Comparison of ENCODE assay signal across 1 cellular context in the genomic region with DNA sequence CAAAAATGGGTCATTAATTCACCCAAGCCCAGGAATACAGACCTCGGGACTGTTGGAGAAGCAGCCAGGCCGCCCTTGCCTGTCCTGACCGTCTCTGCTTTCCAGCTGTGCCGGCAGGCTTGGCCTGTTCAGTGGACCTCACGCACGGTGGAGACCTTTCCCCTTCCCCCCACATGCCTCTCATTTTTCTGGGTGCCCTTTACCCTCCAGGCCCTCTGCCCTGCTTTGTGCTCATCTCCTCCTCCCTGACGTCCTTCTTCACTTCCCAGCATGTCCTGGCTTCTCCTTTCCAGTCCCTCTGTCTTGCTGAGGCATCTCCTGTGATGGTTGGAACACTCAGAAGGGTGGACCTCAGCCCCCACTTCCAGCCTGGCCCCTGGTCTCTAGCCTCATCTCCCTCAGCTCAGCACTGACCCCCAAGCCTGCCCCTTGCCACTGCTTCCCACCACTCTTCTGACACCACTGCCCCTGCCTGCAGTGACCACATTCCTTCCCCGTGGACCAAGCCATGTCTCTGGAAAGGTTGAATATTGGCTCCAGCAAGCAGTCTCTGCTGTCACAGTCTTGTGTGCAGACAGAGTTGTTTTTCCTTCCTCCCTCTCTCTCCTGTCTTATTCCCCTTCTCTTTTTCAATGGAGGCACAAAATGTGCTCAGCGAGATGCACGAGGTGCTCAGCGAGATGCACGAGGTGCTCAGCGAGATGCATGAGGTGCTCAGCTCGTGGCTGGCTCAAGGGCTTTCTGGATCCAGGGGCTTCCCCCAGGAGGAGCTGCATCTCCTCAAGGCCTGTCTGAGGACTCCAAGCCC.
TF ChIP-seq lines count a peak whose summit lies in the region.

No MANE protein-coding gene starts in this region.

TF ChIP-seq in HepG2, 621 proteins besides CTCF, POLR2A, EP300 and RAD21 (continued from another document and continues in another):
- TF ChIP-seq, protein P1, sequence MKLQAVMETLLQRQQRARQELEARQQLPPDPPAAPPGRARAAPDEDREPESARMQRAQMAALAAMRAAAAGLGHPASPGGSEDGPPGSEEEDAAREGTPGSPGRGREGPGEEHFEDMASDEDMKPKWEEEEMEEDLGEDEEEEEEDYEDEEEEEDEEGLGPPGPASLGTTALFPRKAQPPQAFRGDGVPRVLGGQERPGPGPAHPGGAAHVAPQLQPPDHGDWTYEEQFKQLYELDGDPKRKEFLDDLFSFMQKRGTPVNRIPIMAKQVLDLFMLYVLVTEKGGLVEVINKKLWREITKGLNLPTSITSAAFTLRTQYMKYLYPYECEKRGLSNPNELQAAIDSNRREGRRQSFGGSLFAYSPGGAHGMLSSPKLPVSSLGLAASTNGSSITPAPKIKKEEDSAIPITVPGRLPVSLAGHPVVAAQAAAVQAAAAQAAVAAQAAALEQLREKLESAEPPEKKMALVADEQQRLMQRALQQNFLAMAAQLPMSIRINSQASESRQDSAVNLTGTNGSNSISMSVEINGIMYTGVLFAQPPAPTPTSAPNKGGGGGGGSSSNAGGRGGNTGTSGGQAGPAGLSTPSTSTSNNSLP (IDR thresholded peaks at IDR 0.05; ENCODE audit: low read depth, low read length) = no peak
- TF ChIP-seq, protein P2, sequence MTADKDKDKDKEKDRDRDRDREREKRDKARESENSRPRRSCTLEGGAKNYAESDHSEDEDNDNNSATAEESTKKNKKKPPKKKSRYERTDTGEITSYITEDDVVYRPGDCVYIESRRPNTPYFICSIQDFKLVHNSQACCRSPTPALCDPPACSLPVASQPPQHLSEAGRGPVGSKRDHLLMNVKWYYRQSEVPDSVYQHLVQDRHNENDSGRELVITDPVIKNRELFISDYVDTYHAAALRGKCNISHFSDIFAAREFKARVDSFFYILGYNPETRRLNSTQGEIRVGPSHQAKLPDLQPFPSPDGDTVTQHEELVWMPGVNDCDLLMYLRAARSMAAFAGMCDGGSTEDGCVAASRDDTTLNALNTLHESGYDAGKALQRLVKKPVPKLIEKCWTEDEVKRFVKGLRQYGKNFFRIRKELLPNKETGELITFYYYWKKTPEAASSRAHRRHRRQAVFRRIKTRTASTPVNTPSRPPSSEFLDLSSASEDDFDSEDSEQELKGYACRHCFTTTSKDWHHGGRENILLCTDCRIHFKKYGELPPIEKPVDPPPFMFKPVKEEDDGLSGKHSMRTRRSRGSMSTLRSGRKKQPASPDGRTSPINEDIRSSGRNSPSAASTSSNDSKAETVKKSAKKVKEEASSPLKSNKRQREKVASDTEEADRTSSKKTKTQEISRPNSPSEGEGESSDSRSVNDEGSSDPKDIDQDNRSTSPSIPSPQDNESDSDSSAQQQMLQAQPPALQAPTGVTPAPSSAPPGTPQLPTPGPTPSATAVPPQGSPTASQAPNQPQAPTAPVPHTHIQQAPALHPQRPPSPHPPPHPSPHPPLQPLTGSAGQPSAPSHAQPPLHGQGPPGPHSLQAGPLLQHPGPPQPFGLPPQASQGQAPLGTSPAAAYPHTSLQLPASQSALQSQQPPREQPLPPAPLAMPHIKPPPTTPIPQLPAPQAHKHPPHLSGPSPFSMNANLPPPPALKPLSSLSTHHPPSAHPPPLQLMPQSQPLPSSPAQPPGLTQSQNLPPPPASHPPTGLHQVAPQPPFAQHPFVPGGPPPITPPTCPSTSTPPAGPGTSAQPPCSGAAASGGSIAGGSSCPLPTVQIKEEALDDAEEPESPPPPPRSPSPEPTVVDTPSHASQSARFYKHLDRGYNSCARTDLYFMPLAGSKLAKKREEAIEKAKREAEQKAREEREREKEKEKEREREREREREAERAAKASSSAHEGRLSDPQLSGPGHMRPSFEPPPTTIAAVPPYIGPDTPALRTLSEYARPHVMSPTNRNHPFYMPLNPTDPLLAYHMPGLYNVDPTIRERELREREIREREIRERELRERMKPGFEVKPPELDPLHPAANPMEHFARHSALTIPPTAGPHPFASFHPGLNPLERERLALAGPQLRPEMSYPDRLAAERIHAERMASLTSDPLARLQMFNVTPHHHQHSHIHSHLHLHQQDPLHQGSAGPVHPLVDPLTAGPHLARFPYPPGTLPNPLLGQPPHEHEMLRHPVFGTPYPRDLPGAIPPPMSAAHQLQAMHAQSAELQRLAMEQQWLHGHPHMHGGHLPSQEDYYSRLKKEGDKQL (CRISPR knock-in tag; IDR thresholded peaks at IDR 0.05; ENCODE audit: low read depth) = no peak
- TF ChIP-seq SNRNP70 (IDR thresholded peaks at IDR 0.05; ENCODE audit: low read depth, low read length) (no peak), ZBTB7B (CRISPR knock-in tag; IDR thresholded peaks at IDR 0.05) (no peak), ELF4 (CRISPR knock-in tag; IDR thresholded peaks at IDR 0.05; ENCODE audit: borderline replicate concordance) (no peak), ATAD3A (CRISPR knock-in tag; IDR thresholded peaks at IDR 0.05) (no peak), ZFP82 (CRISPR knock-in tag; IDR thresholded peaks at IDR 0.05; ENCODE audit: borderline replicate concordance) (no peak), MED1 (CRISPR knock-in tag; IDR thresholded peaks at IDR 0.05) (peak; percentile 44; the same call in 1 of the 2 replicates), HMG20B (CRISPR knock-in tag; conservative IDR thresholded peaks at IDR 0.05) (no peak), ZNF615 (CRISPR knock-in tag; IDR thresholded peaks at IDR 0.05; ENCODE audit: borderline replicate concordance) (no peak), PCBP1 (IDR thresholded peaks at IDR 0.05; ENCODE audit: borderline replicate concordance, low read depth, low read length) (no peak), LCORL (IDR thresholded peaks at IDR 0.05) (peak; percentile 59; the same call in 1 of the 2 replicates), LCORL (CRISPR knock-in tag; IDR thresholded peaks at IDR 0.05) (peak; percentile 61), FOXC1 (CRISPR knock-in tag; IDR thresholded peaks at IDR 0.05; ENCODE audit: borderline replicate concordance) (no peak), ZNF776 (CRISPR knock-in tag; IDR thresholded peaks at IDR 0.05) (no peak), MTA3 (CRISPR knock-in tag; IDR thresholded peaks at IDR 0.05) (no peak), ZZZ3 (CRISPR knock-in tag; IDR thresholded peaks at IDR 0.05; ENCODE audit: borderline replicate concordance) (no peak), CEBPG (CRISPR knock-in tag; IDR thresholded peaks at IDR 0.05) (no peak), SRSF1 (optimal IDR thresholded peaks at IDR 0.05; ENCODE audit: low read depth, low read length) (no peak), ZNF501 (CRISPR knock-in tag; IDR thresholded peaks at IDR 0.05) (peak; percentile 59; the same call in 1 of the 2 replicates), PITX1 (CRISPR knock-in tag; IDR thresholded peaks at IDR 0.05) (0 out of 2 replicates have a peak, but pooled peaks have one; percentile 14), SRF (IDR thresholded peaks at IDR 0.05; ENCODE audit: low read depth, low read length) (no peak), TCF7 (IDR thresholded peaks at IDR 0.05; ENCODE audit: low read depth) (no peak), GTF3A (CRISPR knock-in tag; conservative IDR thresholded peaks at IDR 0.05) (no peak)
- TF ChIP-seq, protein P3, sequence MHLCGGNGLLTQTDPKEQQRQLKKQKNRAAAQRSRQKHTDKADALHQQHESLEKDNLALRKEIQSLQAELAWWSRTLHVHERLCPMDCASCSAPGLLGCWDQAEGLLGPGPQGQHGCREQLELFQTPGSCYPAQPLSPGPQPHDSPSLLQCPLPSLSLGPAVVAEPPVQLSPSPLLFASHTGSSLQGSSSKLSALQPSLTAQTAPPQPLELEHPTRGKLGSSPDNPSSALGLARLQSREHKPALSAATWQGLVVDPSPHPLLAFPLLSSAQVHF (CRISPR knock-in tag; IDR thresholded peaks at IDR 0.05) = no peak
- TF ChIP-seq, protein P4, sequence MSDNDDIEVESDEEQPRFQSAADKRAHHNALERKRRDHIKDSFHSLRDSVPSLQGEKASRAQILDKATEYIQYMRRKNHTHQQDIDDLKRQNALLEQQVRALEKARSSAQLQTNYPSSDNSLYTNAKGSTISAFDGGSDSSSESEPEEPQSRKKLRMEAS (IDR thresholded peaks at IDR 0.05) = 0 out of 2 replicates have a peak, but pooled peaks have one; percentile 49
- TF ChIP-seq, protein P5, sequence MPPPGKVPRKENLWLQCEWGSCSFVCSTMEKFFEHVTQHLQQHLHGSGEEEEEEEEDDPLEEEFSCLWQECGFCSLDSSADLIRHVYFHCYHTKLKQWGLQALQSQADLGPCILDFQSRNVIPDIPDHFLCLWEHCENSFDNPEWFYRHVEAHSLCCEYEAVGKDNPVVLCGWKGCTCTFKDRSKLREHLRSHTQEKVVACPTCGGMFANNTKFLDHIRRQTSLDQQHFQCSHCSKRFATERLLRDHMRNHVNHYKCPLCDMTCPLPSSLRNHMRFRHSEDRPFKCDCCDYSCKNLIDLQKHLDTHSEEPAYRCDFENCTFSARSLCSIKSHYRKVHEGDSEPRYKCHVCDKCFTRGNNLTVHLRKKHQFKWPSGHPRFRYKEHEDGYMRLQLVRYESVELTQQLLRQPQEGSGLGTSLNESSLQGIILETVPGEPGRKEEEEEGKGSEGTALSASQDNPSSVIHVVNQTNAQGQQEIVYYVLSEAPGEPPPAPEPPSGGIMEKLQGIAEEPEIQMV (CRISPR knock-in tag; IDR thresholded peaks at IDR 0.05; ENCODE audit: low read depth) = no peak
- TF ChIP-seq, protein P6, sequence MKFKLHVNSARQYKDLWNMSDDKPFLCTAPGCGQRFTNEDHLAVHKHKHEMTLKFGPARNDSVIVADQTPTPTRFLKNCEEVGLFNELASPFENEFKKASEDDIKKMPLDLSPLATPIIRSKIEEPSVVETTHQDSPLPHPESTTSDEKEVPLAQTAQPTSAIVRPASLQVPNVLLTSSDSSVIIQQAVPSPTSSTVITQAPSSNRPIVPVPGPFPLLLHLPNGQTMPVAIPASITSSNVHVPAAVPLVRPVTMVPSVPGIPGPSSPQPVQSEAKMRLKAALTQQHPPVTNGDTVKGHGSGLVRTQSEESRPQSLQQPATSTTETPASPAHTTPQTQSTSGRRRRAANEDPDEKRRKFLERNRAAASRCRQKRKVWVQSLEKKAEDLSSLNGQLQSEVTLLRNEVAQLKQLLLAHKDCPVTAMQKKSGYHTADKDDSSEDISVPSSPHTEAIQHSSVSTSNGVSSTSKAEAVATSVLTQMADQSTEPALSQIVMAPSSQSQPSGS (CRISPR knock-in tag; IDR thresholded peaks at IDR 0.05) = no peak
- TF ChIP-seq, protein P7, sequence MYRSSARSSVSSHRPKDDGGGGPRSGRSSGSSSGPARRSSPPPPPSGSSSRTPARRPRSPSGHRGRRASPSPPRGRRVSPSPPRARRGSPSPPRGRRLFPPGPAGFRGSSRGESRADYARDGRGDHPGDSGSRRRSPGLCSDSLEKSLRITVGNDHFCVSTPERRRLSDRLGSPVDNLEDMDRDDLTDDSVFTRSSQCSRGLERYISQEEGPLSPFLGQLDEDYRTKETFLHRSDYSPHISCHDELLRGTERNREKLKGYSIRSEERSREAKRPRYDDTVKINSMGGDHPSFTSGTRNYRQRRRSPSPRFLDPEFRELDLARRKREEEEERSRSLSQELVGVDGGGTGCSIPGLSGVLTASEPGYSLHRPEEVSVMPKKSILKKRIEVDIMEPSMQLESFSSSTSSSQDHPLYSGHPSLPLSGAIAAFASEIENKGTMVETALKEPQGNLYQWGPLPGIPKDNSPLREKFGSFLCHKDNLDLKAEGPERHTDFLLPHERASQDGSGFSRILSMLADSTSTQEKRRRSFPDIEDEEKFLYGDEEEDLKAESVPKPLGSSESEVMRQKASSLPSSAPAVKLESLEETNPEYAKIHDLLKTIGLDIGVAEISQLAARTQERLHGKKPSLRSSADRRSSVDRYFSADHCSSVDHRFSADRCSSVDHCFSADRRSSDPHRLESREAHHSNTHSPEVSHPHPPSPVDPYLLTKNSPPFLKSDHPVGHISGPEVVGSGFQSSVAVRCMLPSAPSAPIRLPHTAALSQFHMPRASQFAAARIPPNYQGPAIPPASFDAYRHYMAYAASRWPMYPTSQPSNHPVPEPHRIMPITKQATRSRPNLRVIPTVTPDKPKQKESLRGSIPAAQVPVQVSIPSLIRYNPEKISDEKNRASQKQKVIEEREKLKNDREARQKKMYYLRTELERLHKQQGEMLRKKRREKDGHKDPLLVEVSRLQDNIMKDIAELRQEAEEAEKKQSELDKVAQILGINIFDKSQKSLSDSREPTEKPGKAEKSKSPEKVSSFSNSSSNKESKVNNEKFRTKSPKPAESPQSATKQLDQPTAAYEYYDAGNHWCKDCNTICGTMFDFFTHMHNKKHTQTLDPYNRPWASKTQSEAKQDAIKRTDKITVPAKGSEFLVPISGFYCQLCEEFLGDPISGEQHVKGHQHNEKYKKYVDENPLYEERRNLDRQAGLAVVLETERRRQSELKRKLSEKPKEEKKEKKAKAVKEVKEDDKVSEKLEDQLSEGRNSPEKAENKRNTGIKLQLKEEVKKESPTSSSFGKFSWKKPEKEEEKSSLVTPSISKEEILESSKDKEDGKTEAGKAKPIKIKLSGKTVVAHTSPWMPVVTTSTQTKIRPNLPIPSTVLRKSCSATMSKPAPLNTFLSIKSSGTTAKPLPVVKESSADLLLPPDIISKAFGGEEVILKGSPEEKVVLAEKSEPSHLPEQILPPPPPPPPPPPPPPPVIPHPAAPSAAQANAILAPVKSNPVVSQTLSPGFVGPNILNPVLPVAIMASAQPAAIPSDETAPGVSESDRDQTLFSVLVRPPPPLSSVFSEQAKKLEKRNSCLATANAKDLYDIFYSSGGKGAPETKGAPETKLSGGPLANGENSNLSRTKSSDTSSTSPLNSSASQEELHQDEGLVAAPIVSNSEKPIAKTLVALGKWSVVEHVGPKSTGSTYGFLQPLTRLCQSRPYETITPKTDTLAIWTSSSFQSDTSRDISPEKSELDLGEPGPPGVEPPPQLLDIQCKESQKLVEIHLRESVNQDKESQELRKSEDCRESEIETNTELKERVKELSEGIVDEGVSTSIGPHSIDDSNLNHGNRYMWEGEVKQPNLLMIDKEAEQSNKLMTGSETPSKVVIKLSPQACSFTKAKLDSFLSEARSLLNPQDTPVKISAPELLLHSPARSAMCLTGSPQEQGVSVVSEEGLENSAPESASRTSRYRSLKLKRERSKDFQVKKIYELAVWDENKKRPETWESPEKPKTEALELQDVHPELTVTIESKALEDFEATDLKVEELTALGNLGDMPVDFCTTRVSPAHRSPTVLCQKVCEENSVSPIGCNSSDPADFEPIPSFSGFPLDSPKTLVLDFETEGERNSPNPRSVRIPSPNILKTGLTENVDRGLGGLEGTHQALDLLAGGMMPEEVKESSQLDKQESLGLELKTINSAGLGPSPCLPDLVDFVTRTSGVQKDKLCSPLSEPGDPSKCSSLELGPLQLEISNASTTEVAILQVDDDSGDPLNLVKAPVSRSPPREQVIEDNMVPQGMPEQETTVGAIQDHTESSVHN (CRISPR knock-in tag; IDR thresholded peaks at IDR 0.05) = no peak
- TF ChIP-seq, protein P8, sequence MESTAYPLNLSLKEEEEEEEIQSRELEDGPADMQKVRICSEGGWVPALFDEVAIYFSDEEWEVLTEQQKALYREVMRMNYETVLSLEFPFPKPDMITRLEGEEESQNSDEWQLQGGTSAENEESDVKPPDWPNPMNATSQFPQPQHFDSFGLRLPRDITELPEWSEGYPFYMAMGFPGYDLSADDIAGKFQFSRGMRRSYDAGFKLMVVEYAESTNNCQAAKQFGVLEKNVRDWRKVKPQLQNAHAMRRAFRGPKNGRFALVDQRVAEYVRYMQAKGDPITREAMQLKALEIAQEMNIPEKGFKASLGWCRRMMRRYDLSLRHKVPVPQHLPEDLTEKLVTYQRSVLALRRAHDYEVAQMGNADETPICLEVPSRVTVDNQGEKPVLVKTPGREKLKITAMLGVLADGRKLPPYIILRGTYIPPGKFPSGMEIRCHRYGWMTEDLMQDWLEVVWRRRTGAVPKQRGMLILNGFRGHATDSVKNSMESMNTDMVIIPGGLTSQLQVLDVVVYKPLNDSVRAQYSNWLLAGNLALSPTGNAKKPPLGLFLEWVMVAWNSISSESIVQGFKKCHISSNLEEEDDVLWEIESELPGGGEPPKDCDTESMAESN (CRISPR knock-in tag; conservative IDR thresholded peaks at IDR 0.05) = no peak
